ENCODE assay signal across 12 cellular contexts in genomic region chr5:107513337-107514125, GRCh38.
DNase-seq lines count a peak whose midpoint lies in the region; ATAC-seq, FAIRE-seq and TF ChIP-seq lines count a peak whose summit lies in the region.
"Had no signal": no experiment of that assay in that cellular context is flagged by ENCODE, and none has a peak within 500 bp of the region (broad histone marks: within the 10 kb centered on the region; RNA-seq: fewer than 3 reads in every experiment).

No MANE protein-coding gene starts in this region.

- no peaks in the 10 kb centered on the region for H3K27me3 ChIP-seq in RWPE2 (ENCODE audit: insufficient read depth, poor library complexity, severe bottlenecking)
- H3K27me3 ChIP-seq: BE2C had no signal

- H3K9me3 ChIP-seq in RWPE2 (ENCODE audit: severe bottlenecking): no peaks in the 10 kb centered on the region
- H3K9me3 ChIP-seq: BE2C had no signal

- ATAC-seq in HG02610 (IDR thresholded peaks at IDR 0.05; ENCODE audit: unreplicated experiment) (peak; percentile 47), RWPE2 (ENCODE audit: low read depth) (0 out of 3 replicates have a peak, but pooled peaks have one; percentile 21), HG03135 (IDR thresholded peaks at IDR 0.05; ENCODE audit: unreplicated experiment) (no peak)
- ATAC-seq: sciatic nerve had no signal

- in situ Hi-C loops in GM13977 (cut with MboI; ENCODE audit: low pct_unique_long_range_greater_than_20kb, low sequenced_read_pairs, unreplicated experiment): no loop called here

- no peaks in the 10 kb centered on the region for H3K36me3 ChIP-seq in RWPE2 (ENCODE audit: low read depth)
- H3K36me3 ChIP-seq: BE2C had no signal

- no peak overlapping the region for H3K4me3 ChIP-seq in RWPE2 (ENCODE audit: severe bottlenecking)

- H3K27ac ChIP-seq in RWPE2 (ENCODE audit: poor library complexity, severe bottlenecking): peak overlapping the region; percentile 34

- TF ChIP-seq CTCF in RWPE2 (IDR thresholded peaks at IDR 0.05; ENCODE audit: poor library complexity, severe bottlenecking) (no peak), GM13977 (IDR thresholded peaks at IDR 0.05; ENCODE audit: extremely low read depth, insufficient read depth, missing control alignments) (no peak)

- H3K4me1 ChIP-seq in RWPE2 (ENCODE audit: insufficient read depth, poor library complexity, severe bottlenecking): peaks cover 9% of the 10 kb centered on the region

- DNase-seq in GM18507 (ENCODE audit: extremely low spot score, insufficient read length, low read depth) (no peak), RWPE2 (ENCODE audit: low spot score) (no peak), left kidney (ENCODE audit: low read depth, low spot score) (peak; percentile 89), NCI-H2081 (lab: John Stamatoyannopoulos, UW) (no peak), GM13977 (ENCODE audit: low spot score) (no peak), DMS153 (lab: John Stamatoyannopoulos, UW) (no peak)
- DNase-seq: activated naive CD4-positive, alpha-beta T cell treated with anti-CD3 and anti-CD28 coated beads for 36 hours; BE2C; GOT3 had no signal

- FAIRE-seq in GM18507 (lab: Jason Lieb, UNC): peak; percentile 62
